12 cellular contexts compared by ENCODE assay signal in genomic region chr3:141737108-141737507, GRCh38. TPM values are rescaled to one million over a fixed set of nuclear protein-coding genes. Genes with fewer than 3 reads are reported as not detected.
DNase-seq lines count a peak whose midpoint lies in the region; ATAC-seq, FAIRE-seq and TF ChIP-seq lines count a peak whose summit lies in the region.
"Had no signal": no experiment of that assay in that cellular context is flagged by ENCODE, and none has a peak within 500 bp of the region (broad histone marks: within the 10 kb centered on the region; RNA-seq: fewer than 3 reads in every experiment).

No MANE protein-coding gene starts in this region.

- DNase-seq in SK-N-SH (no peak), NAMALWA (ENCODE audit: low spot score) (peak; percentile 37), astrocyte (ENCODE audit: low read depth) (no peak), pons (ENCODE audit: low spot score) (peak; percentile 32), chondrocyte (ENCODE audit: low spot score) (no peak), NCI-H69 (lab: John Stamatoyannopoulos, UW) (no peak)
- DNase-seq: T1000 had no signal

- no peaks in the 10 kb centered on the region for H3K27me3 ChIP-seq in SK-N-SH (ENCODE audit: insufficient read depth)
- no peaks in the 10 kb centered on the region for H3K27me3 ChIP-seq in astrocyte (ENCODE audit: insufficient read depth, low read length)
- H3K27me3 ChIP-seq: gastroesophageal sphincter, left lung, suprapubic skin had no signal

- POLR2A ChIA-PET in SK-N-SH (lab: Yijun Ruan, JAX), result no interaction called here

- H3K9me3 ChIP-seq in SK-N-SH (no peaks in the 10 kb centered on the region), astrocyte (ENCODE audit: insufficient read depth, low read depth, low read length) (no peaks in the 10 kb centered on the region)
- H3K9me3 ChIP-seq: gastroesophageal sphincter, left lung, suprapubic skin had no signal

- H3K4me2 ChIP-seq in SK-N-SH, result no peak overlapping the region
- H3K4me2 ChIP-seq in astrocyte (ENCODE audit: low read length), result no peak overlapping the region

- H3K9me3 Mint-ChIP-seq in astrocyte (ENCODE audit: unreplicated experiment) (no peaks in the 10 kb centered on the region), chondrocyte (ENCODE audit: low read depth) (no peaks in the 10 kb centered on the region)

- ATAC-seq in SK-N-SH treated with all-trans-retinoic acid at 6 μM for 48 hours (no peak), HG03045 (IDR thresholded peaks at IDR 0.05; ENCODE audit: unreplicated experiment) (no peak)

- no peaks in the 10 kb centered on the region for H3F3A ChIP-seq in SK-N-SH (replicated peaks; ENCODE audit: insufficient read depth)

- no peak for TF ChIP-seq EP300 in SK-N-SH (IDR thresholded peaks at IDR 0.05; ENCODE audit: borderline replicate concordance in 1 of 2, low read depth in 1 of 2, low read length in 1 of 2)

- H3K27me3 Mint-ChIP-seq in astrocyte (ENCODE audit: low read depth, unreplicated experiment) (no peaks in the 10 kb centered on the region), chondrocyte (ENCODE audit: low read depth) (no peaks in the 10 kb centered on the region)

- H3K27ac ChIP-seq in SK-N-SH (ENCODE audit: low read depth in 2 of 2, low read length in 1 of 2) (peak overlapping the region in 1 of 2 experiments; percentile 64; a peak in 1 of 4 replicates), astrocyte (ENCODE audit: low read depth, low read length) (no peak overlapping the region)

- FAIRE-seq in astrocyte (lab: Jason Lieb, UNC), result no peak

- TF ChIP-seq RAD21 in SK-N-SH (IDR thresholded peaks at IDR 0.05; ENCODE audit: low read length), result no peak

- peaks cover 13% of the 10 kb centered on the region in 2 experiments; a peak in 3 of 4 replicates for H3K4me1 ChIP-seq in SK-N-SH (ENCODE audit: control insufficient read depth in 1 of 2, insufficient read depth in 2 of 2, low read depth in 1 of 2, low read length in 1 of 2)
- H3K4me1 ChIP-seq in astrocyte (ENCODE audit: insufficient read depth, low read length), result peaks cover 13% of the 10 kb centered on the region

- peaks cover 40% of the 10 kb centered on the region for H3K79me2 ChIP-seq in SK-N-SH (ENCODE audit: insufficient read depth)
- H3K79me2 ChIP-seq in astrocyte (ENCODE audit: insufficient read depth, low read length), result peaks cover 40% of the 10 kb centered on the region

- H3K27ac Mint-ChIP-seq in astrocyte (ENCODE audit: unreplicated experiment) (no peak overlapping the region), chondrocyte (ENCODE audit: unreplicated experiment) (no peak overlapping the region)

- peaks cover 14% of the 10 kb centered on the region; the same call in 1 of the 2 replicates for H4K20me1 ChIP-seq in SK-N-SH (ENCODE audit: insufficient read depth)
- H4K20me1 ChIP-seq in astrocyte (ENCODE audit: insufficient read depth, low read length), result peaks cover 14% of the 10 kb centered on the region

- H3K9me2 ChIP-seq in SK-N-SH, result no peaks in the 10 kb centered on the region

- H3K9ac ChIP-seq in SK-N-SH, result no peak overlapping the region
- no peak overlapping the region for H3K9ac ChIP-seq in astrocyte (ENCODE audit: low read length)

- 95% methylated on average over 10 of the region's 10 CpGs for WGBS in SK-N-SH (ENCODE audit: low lambda C conversion rate)

- TF ChIP-seq CTCF in SK-N-SH (IDR thresholded peaks at IDR 0.05), result no peak
- TF ChIP-seq CTCF in astrocyte (IDR thresholded peaks at IDR 0.05; ENCODE audit: insufficient read depth, low read depth, low read length), result no peak
- TF ChIP-seq CTCF in chondrocyte (IDR thresholded peaks at IDR 0.05), result no peak

- H2AFZ ChIP-seq in SK-N-SH (ENCODE audit: low read depth) (peak overlapping the region; percentile 96), astrocyte (ENCODE audit: low read depth, low read length) (peak overlapping the region; percentile 36)

- H3K4me3 ChIP-seq in SK-N-SH (ENCODE audit: low read depth in 2 of 2, low read length in 1 of 2) (no peak overlapping the region), astrocyte (ENCODE audit: insufficient read depth, low read depth, low read length) (no peak overlapping the region)

- H3K4me3 Mint-ChIP-seq in astrocyte (ENCODE audit: unreplicated experiment) (peak overlapping the region; percentile 36), chondrocyte (ENCODE audit: unreplicated experiment) (no peak overlapping the region)

- CTCF ChIA-PET in SK-N-SH (lab: Yijun Ruan, JAX), result interaction anchor here (0.6 to 5.7 kb wide), 4 partner anchors 11 to 138 kb away, joined by 3 to 45 read pairs (median 6); no protein-coding TSS in a partner anchor

- H3K36me3 Mint-ChIP-seq in astrocyte (ENCODE audit: low read depth, unreplicated experiment), result no peaks in the 10 kb centered on the region
- no peaks in the 10 kb centered on the region for H3K36me3 Mint-ChIP-seq in chondrocyte (ENCODE audit: low read depth)

- H3K36me3 ChIP-seq in SK-N-SH (replicated peaks in 1 of 2; ENCODE audit: control insufficient read depth in 1 of 2, insufficient read depth in 2 of 2, low read length in 1 of 2) (peaks cover 9% of the 10 kb centered on the region in 2 experiments), astrocyte (ENCODE audit: insufficient read depth, low read length) (no peaks in the 10 kb centered on the region)
- H3K36me3 ChIP-seq: gastroesophageal sphincter, left lung, suprapubic skin had no signal

- peaks cover 15% of the 10 kb centered on the region for H3K4me1 Mint-ChIP-seq in astrocyte (ENCODE audit: low read depth, unreplicated experiment)
- H3K4me1 Mint-ChIP-seq in chondrocyte (ENCODE audit: low read depth), result peaks cover 31% of the 10 kb centered on the region

TF ChIP-seq in SK-N-SH, 30 proteins besides CTCF, POLR2A, EP300 and RAD21:
- no peak for TF ChIP-seq TAF1 (IDR thresholded peaks at IDR 0.05; ENCODE audit: borderline replicate concordance, low read depth, low read length)
- TF ChIP-seq MAX (IDR thresholded peaks at IDR 0.05; ENCODE audit: low read depth), result no peak

TF ChIP-seq in SK-N-SH treated with all-trans-retinoic acid at 6 μM for 48 hours, 23 proteins besides CTCF, POLR2A, EP300 and RAD21:
- no peak for TF ChIP-seq ZNF70 (CRISPR knock-in tag; IDR thresholded peaks at IDR 0.05)
- TF ChIP-seq SNAI2 (CRISPR knock-in tag; IDR thresholded peaks at IDR 0.05), result no peak
- no peak for TF ChIP-seq POU6F1 (CRISPR knock-in tag; IDR thresholded peaks at IDR 0.05; ENCODE audit: borderline replicate concordance, low read depth)

RNA-seq across cellular contexts. Expression of gene RNF7, which starts 1.0 kb away (rescaled TPM):
- polyA plus RNA-seq in SK-N-SH (2012; rRNA removed), result 77.1 and 119 TPM in 2 replicates
- 128 and 145 TPM in 2 replicates for polyA plus RNA-seq in SK-N-SH (2012; cell fraction: cytosol; rRNA removed)
- polyA plus RNA-seq in SK-N-SH (2012; cell fraction: nucleus; rRNA removed), result 21.7 and 28.3 TPM in 2 replicates
- total RNA-seq in astrocyte (166 and 168 TPM in 2 replicates), chondrocyte (104 to 105 TPM (median 104 TPM) in 3 replicates)

RNA-seq across cellular contexts. Expression of gene GRK7, which starts 26.1 kb away (rescaled TPM):
- 0.03 TPM in 1 of 2 replicates, not detected in the other for polyA plus RNA-seq in SK-N-SH (2012; rRNA removed)
- not detected in 2 replicates for polyA plus RNA-seq in SK-N-SH (2012; cell fraction: cytosol; rRNA removed)
- 0.05 and 0.06 TPM in 2 replicates for polyA plus RNA-seq in SK-N-SH (2012; cell fraction: nucleus; rRNA removed)
- not detected in 2 replicates for total RNA-seq in astrocyte
- not detected in 3 replicates for total RNA-seq in chondrocyte
- total RNA-seq: gastroesophageal sphincter, left lung had no signal

Comparison
In these comparisons a context has a peak if more than half of its experiments do, and no peak if none do; other contexts are left out.
1. DNase-seq: peak in NAMALWA (single experiment) and pons (single experiment); none in SK-N-SH (single experiment), astrocyte (single experiment), chondrocyte (single experiment) and NCI-H69 (single experiment).